In the genomic region with DNA sequence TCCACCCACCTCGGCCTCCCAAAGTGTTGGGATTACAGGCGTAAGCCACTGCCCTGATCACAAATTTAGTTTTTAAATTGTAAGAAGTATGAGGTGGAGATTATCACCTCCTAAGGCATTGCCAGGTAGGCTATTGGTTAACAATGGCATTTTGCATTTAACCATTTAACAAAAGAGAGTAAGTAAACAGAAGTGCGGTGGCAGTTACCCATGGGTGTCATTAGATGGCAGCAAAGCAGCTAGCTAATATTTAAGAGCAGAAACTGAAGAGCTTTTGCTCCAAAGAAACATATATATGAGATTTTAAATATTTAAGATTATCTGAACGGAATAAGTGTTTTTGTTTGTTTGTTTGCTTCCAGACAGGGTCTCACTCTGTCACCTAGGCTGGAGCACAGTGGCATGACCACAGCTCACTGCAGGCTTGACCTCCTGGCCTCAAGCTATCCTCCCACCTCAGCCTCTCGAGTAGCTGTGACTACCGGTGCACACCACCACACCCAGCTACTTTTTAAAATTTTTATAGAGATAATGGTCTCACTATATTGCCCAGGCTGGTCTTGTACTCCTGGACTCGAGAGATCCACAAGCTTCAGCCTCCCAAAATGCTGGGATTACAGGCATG, we compare ENCODE assay signal across 8 cellular contexts.
A peak's percentile ranks its signal among the peaks of the same experiment; 100 is the strongest.
DNase-seq lines count a peak whose midpoint lies in the region; ATAC-seq, FAIRE-seq and TF ChIP-seq lines count a peak whose summit lies in the region.

No MANE protein-coding gene starts in this region.

- FAIRE-seq in bronchial epithelial cell (lab: Jason Lieb, UNC), result no peak

- no peaks in the 10 kb centered on the region for H3K27me3 ChIP-seq in bronchial epithelial cell (ENCODE audit: control insufficient read depth, insufficient read depth, low read length)

- H3K27me3 Mint-ChIP-seq in activated naive CD8-positive, alpha-beta T cell treated with anti-CD3 and anti-CD28 coated beads, Interleukin-2, amount 50 U/mL, for 24 hours, result peaks cover 7% of the 10 kb centered on the region

- no peak overlapping the region for H3K4me3 Mint-ChIP-seq in activated naive CD8-positive, alpha-beta T cell treated with anti-CD3 and anti-CD28 coated beads, Interleukin-2, amount 50 U/mL, for 24 hours

- no peak overlapping the region for H3K27ac Mint-ChIP-seq in activated naive CD8-positive, alpha-beta T cell treated with anti-CD3 and anti-CD28 coated beads, Interleukin-2, amount 50 U/mL, for 24 hours

- H3K36me3 ChIP-seq in bronchial epithelial cell (ENCODE audit: control insufficient read depth, insufficient read depth, low read length), result no peaks in the 10 kb centered on the region
- H3K36me3 ChIP-seq in mucosa of descending colon (ENCODE audit: low read depth), result no peaks in the 10 kb centered on the region

- H3K4me1 Mint-ChIP-seq in activated naive CD8-positive, alpha-beta T cell treated with anti-CD3 and anti-CD28 coated beads, Interleukin-2, amount 50 U/mL, for 24 hours, result peaks cover 7% of the 10 kb centered on the region

- H3K9me3 Mint-ChIP-seq in activated naive CD8-positive, alpha-beta T cell treated with anti-CD3 and anti-CD28 coated beads, Interleukin-2, amount 50 U/mL, for 24 hours, result no peaks in the 10 kb centered on the region

- no peaks in the 10 kb centered on the region for H3K9me3 ChIP-seq in mucosa of descending colon

- ATAC-seq in HG02852 (IDR thresholded peaks at IDR 0.05; ENCODE audit: unreplicated experiment), result peak; percentile 47
- peak; percentile 49 for ATAC-seq in mucosa of descending colon
- no peak for ATAC-seq in activated naive CD8-positive, alpha-beta T cell treated with anti-CD3 and anti-CD28 coated beads, Interleukin-2, amount 50 U/mL, for 24 hours

- no peaks in the 10 kb centered on the region for H3K4me1 ChIP-seq in mucosa of descending colon (ENCODE audit: low read depth)

- no peak overlapping the region for H3K4me3 ChIP-seq in bronchial epithelial cell (ENCODE audit: low read depth, low read length)
- no peak overlapping the region for H3K4me3 ChIP-seq in mucosa of descending colon

- intact Hi-C loops in mucosa of descending colon (cut with DNase I, micrococcal nuclease), result loop anchor here in 1 of 2 donors (10.0 kb wide), 1 partner anchor 220 kb away; no protein-coding TSS in a partner anchor

- TF ChIP-seq CTCF in bronchial epithelial cell (IDR thresholded peaks at IDR 0.05; ENCODE audit: insufficient read depth, low read length, severe bottlenecking), result peak; percentile 72
- TF ChIP-seq CTCF in mucosa of descending colon (IDR thresholded peaks at IDR 0.05), result peak; percentile 20

- H3K36me3 Mint-ChIP-seq in activated naive CD8-positive, alpha-beta T cell treated with anti-CD3 and anti-CD28 coated beads, Interleukin-2, amount 50 U/mL, for 24 hours (ENCODE audit: low read depth), result no peaks in the 10 kb centered on the region

- DNase-seq in activated CD4-positive, alpha-beta T cell treated with anti-CD3 and anti-CD28 coated beads for 48 hours, result peak; percentile 12
- DNase-seq in activated CD4-positive, alpha-beta T cell treated with anti-CD3 and anti-CD28 coated beads, Interleukin-2, amount 50 U/mL, for 1 hour, result no peak
- peak; percentile 72 for DNase-seq in NCI-H2227 (lab: John Stamatoyannopoulos, UW; ENCODE audit: unreplicated experiment)
- peak; percentile 58 for DNase-seq in bronchial epithelial cell (ENCODE audit: low read depth)
- peak in 1 of 3 donors; percentile 57 for DNase-seq in mucosa of descending colon
- no peak for DNase-seq in activated naive CD8-positive, alpha-beta T cell treated with anti-CD3 and anti-CD28 coated beads, Interleukin-2, amount 50 U/mL, for 24 hours
- DNase-seq in activated naive CD4-positive, alpha-beta T cell treated with anti-CD3 and anti-CD28 coated beads, Interleukin-2, amount 50 U/mL, for 16 hours, result no peak

Comparison
In these comparisons a context has a peak if more than half of its experiments do, and no peak if none do; other contexts are left out.
1. DNase-seq: peak in activated CD4-positive, alpha-beta T cell treated with anti-CD3 and anti-CD28 coated beads for 48 hours (single experiment), NCI-H2227 (single experiment) and bronchial epithelial cell (single experiment); none in activated CD4-positive, alpha-beta T cell treated with anti-CD3 and anti-CD28 coated beads, Interleukin-2, amount 50 U/mL, for 1 hour (single experiment), activated naive CD8-positive, alpha-beta T cell treated with anti-CD3 and anti-CD28 coated beads, Interleukin-2, amount 50 U/mL, for 24 hours (single experiment) and activated naive CD4-positive, alpha-beta T cell treated with anti-CD3 and anti-CD28 coated beads, Interleukin-2, amount 50 U/mL, for 16 hours (single experiment).